In the genomic region with DNA sequence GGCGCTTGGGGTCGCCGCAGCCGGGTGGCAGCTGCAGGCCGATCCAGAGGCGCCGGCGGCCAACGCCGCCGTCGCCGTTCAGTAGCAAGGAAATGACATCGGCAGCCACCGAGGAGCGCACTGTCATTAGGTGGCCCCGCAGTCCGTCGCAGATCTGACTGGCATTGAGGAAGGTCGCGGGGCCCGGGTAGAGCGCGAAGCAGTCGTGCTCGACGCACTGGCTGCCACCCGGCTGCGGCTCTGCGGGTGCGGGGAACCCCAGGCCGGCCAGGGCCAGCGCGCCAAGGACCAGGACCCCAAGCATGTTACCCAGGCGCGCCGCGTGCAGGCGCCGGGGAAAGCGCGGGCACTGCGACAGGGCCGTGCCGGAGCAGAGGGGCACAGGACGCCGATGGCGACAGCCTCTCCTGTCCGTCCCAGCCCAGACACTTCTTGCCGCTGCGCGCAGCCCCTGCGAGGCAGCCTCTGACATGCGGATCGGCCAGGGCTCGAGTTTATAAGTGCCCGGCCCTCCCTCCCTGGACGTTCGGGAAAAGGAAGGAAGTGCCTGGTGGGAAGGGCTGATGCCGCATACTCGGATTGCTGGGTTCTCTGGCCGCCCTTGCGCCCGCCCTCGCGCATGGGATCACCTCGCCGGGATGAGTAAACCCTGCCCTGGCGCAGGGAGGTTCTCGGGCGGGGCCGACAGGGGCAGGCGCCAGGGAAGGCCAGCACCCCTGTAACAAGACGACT, we compare ENCODE assay signal across 8 cellular contexts. TPM values are rescaled to one million over a fixed set of nuclear protein-coding genes. Genes with fewer than 3 reads are reported as not detected.
DNase-seq lines count a peak whose midpoint lies in the region; ATAC-seq and TF ChIP-seq lines count a peak whose summit lies in the region.

A gene with protein sequence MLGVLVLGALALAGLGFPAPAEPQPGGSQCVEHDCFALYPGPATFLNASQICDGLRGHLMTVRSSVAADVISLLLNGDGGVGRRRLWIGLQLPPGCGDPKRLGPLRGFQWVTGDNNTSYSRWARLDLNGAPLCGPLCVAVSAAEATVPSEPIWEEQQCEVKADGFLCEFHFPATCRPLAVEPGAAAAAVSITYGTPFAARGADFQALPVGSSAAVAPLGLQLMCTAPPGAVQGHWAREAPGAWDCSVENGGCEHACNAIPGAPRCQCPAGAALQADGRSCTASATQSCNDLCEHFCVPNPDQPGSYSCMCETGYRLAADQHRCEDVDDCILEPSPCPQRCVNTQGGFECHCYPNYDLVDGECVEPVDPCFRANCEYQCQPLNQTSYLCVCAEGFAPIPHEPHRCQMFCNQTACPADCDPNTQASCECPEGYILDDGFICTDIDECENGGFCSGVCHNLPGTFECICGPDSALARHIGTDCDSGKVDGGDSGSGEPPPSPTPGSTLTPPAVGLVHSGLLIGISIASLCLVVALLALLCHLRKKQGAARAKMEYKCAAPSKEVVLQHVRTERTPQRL (minus strand): TSS at position 472 of the 732 bp plus-strand sequence. CDS start 168 bp downstream, at position 304.

- peak within 1 kb of the TSS; percentile 26 to 75 (median 52) for H3K4me3 ChIP-seq in dorsolateral prefrontal cortex
- H3K4me3 ChIP-seq in left lung, result peak within 1 kb of the TSS; percentile 51 to 53
- H3K4me3 ChIP-seq in suprapubic skin, result peak within 1 kb of the TSS; percentile 69

- WGBS in suprapubic skin, result 0% methylated on average over 5 of the region's 74 CpGs

- peak; percentile 61 for DNase-seq in ELF-1 (ENCODE audit: low read depth, low spot score)
- peak; percentile 81 for DNase-seq in NCI-H69 (lab: John Stamatoyannopoulos, UW)
- peak in 1 of 10 donors; percentile 32 for DNase-seq in dorsolateral prefrontal cortex
- peak; percentile 90 to 96 for DNase-seq in left lung
- DNase-seq in suprapubic skin (ENCODE audit: low spot score in 2 of 2), result peak; percentile 86 to 89
- DNase-seq in central memory CD4-positive, alpha-beta T cell, result no peak
- DNase-seq in cerebellar cortex (ENCODE audit: low spot score), result no peak
- no peak for DNase-seq in stimulated activated CD4-positive, alpha-beta T cell treated with anti-CD3 and anti-CD28 coated beads, Interleukin-4, amount 100 ng/mL, for 4 hours

- peak; percentile 68 for ATAC-seq in left lung

- TF ChIP-seq CTCF in dorsolateral prefrontal cortex (IDR thresholded peaks at IDR 0.05 in 54 of 56, conservative IDR thresholded peaks at IDR 0.05 in 2 of 56; ENCODE audit: low read depth in 1 of 56, partially characterized antibody in 56 of 56) (no peak), left lung (IDR thresholded peaks at IDR 0.05) (no peak), suprapubic skin (IDR thresholded peaks at IDR 0.05) (no peak)

- intact Hi-C loops in dorsolateral prefrontal cortex (cut with DNase I), result loop anchor here in 1 of 2 donors (10.0 kb wide), 1 partner anchor 355 kb away; no protein-coding TSS in a partner anchor
- intact Hi-C loops in left lung (cut with DNase I), result loop anchor here in 1 of 2 donors (10.0 kb wide), 1 partner anchor 355 kb away; no protein-coding TSS in a partner anchor

- H3K36me3 ChIP-seq in left lung (peaks cover 0 to 9% of the 10 kb centered on the region in 2 donors), suprapubic skin (no peaks in the 10 kb centered on the region)

- H3K27me3 ChIP-seq in dorsolateral prefrontal cortex (peaks cover 0 to 70% (median 49%) of the 10 kb centered on the region in 45 donors), left lung (peaks cover 12 to 44% of the 10 kb centered on the region in 2 donors), suprapubic skin (peaks cover 25% of the 10 kb centered on the region)

- no peak for TF ChIP-seq EP300 in suprapubic skin (IDR thresholded peaks at IDR 0.05)

- H3K4me1 ChIP-seq in left lung, result peaks cover 13 to 64% of the 10 kb centered on the region in 2 donors
- H3K4me1 ChIP-seq in suprapubic skin, result peaks cover 71% of the 10 kb centered on the region

- TF ChIP-seq POLR2A in suprapubic skin (IDR thresholded peaks at IDR 0.05), result peak; percentile 72 to 81

- H3K9me3 ChIP-seq in left lung (no peaks in the 10 kb centered on the region), suprapubic skin (no peaks in the 10 kb centered on the region)

- H3K27ac ChIP-seq in dorsolateral prefrontal cortex (peak within 1 kb of the TSS in 41 of 59 donors; percentile 6 to 83 (median 59)), left lung (peak within 1 kb of the TSS; percentile 89 to 91), suprapubic skin (peak within 1 kb of the TSS; percentile 95)

RNA-seq across cellular contexts. Expression of the gene that starts here (rescaled TPM):
- total RNA-seq in dorsolateral prefrontal cortex (10 to 100 TPM in 2 of 120 experiments, 1 to 10 TPM in 102, under 1 TPM in 16; 0.45 to 13.3 (median 2.0) TPM), left lung (10 to 100 TPM; 53.1 to 77.4 TPM), suprapubic skin (100 to 1,000 TPM in 3 of 4 donors, 10 to 100 TPM in 1; 39.7 to 329 (median 241) TPM)

Comparison
In these comparisons a context has a peak if more than half of its experiments do, and no peak if none do; other contexts are left out.
1. DNase-seq: peak in ELF-1 (single experiment), NCI-H69 (single experiment), left lung (2 of 2) and suprapubic skin (2 of 2); none in central memory CD4-positive, alpha-beta T cell (single experiment), cerebellar cortex (single experiment) and stimulated activated CD4-positive, alpha-beta T cell treated with anti-CD3 and anti-CD28 coated beads, Interleukin-4, amount 100 ng/mL, for 4 hours (0 of 2).
2. Peak in every context shown above with its lines, with median percentiles within 50 percentile points of each other: H3K27ac ChIP-seq and H3K4me3 ChIP-seq.